ENCODE assay signal across 25 cellular contexts in genomic region chr1:234288946-234289345, GRCh38.
DNase-seq lines count a peak whose midpoint lies in the region; ATAC-seq, FAIRE-seq and TF ChIP-seq lines count a peak whose summit lies in the region.
"Had no signal": no experiment of that assay in that cellular context is flagged by ENCODE, and none has a peak within 500 bp of the region (broad histone marks: within the 10 kb centered on the region; RNA-seq: fewer than 3 reads in every experiment).

No MANE protein-coding gene starts in this region.

- TF ChIP-seq CTCF in K562 (IDR thresholded peaks at IDR 0.05 in 2 of 3, conservative IDR thresholded peaks at IDR 0.05 in 1 of 3; ENCODE audit: insufficient read depth in 2 of 3, low read depth in 1 of 3, low read length in 3 of 3) (no peak), neural progenitor cell (IDR thresholded peaks at IDR 0.05) (no peak)

- H2AFZ ChIP-seq in K562 (ENCODE audit: low read depth, low read length) (no peak overlapping the region), neural progenitor cell (replicated peaks) (no peak overlapping the region)
- H2AFZ ChIP-seq: GM23338 had no signal

- no peak overlapping the region for H3K4me3 Mint-ChIP-seq in neural progenitor cell
- H3K4me3 Mint-ChIP-seq: CD4-positive, CD25-positive, alpha-beta regulatory T cell; GM23338; H9 had no signal

- peaks cover 3% of the 10 kb centered on the region for H3K27me3 Mint-ChIP-seq in neural progenitor cell (ENCODE audit: insufficient read depth, low read depth)

- H4K20me1 ChIP-seq in K562 (replicated peaks; ENCODE audit: control insufficient read depth, insufficient read depth, low read length) (no peaks in the 10 kb centered on the region), neural progenitor cell (ENCODE audit: low read depth) (no peaks in the 10 kb centered on the region)

- peak; percentile 3 for DNase-seq in EL
- DNase-seq in SK-MEL-5 (ENCODE audit: low read depth, low spot score), result peak; percentile 26
- DNase-seq in K562 (ENCODE audit: extremely low read depth in 1 of 4, low spot score in 3 of 4), result no peak
- peak; percentile 11 for DNase-seq in neural progenitor cell (ENCODE audit: low spot score)
- no peak for DNase-seq in HCEC 1CT
- no peak for DNase-seq in NCI-H69 (lab: John Stamatoyannopoulos, UW)
- no peak for DNase-seq in dermis blood vessel endothelial cell
- DNase-seq: ACHN; CD4-positive, CD25-positive, alpha-beta regulatory T cell; H9; KG1; NCI-H1048; NCI-H1417; NCI-H1694; NCI-H2029 treated with DMSO at 0.1 percent for 48 hours; NCI-H446 treated with DMSO at 0.1 percent for 48 hours; NCI-H526; Right ventricle myocardium superior; RPMI8226 had no signal

- H3K27ac ChIP-seq in K562 (ENCODE audit: extremely low read depth, low read depth, low read length) (no peak overlapping the region), neural progenitor cell (no peak overlapping the region)
- H3K27ac ChIP-seq: SK-N-MC had no signal

- H3K36me3 ChIP-seq in K562 (ENCODE audit: control insufficient read depth, insufficient read depth, low read length), result no peaks in the 10 kb centered on the region
- H3K36me3 ChIP-seq in neural progenitor cell, result no peaks in the 10 kb centered on the region

- no peak overlapping the region for H3K9ac ChIP-seq in K562 (ENCODE audit: insufficient read depth in 1 of 2, low read depth in 2 of 2, low read length in 2 of 2)
- H3K9ac ChIP-seq in neural progenitor cell, result no peak overlapping the region

- no peak for FAIRE-seq in K562 (lab: Jason Lieb, UNC)
- FAIRE-seq: D721Med, G401.6, HTR-8/SVneo had no signal

- intact Hi-C loops in K562 (cut with micrococcal nuclease), result no loop called here

- peaks cover 3 to 27% of the 10 kb centered on the region in 2 experiments; a peak in 3 of 5 replicates for H3K27me3 ChIP-seq in K562 (ENCODE audit: control insufficient read depth in 2 of 2, insufficient read depth in 2 of 2, low read length in 2 of 2)
- H3K27me3 ChIP-seq in neural progenitor cell, result no peaks in the 10 kb centered on the region

- no peaks in the 10 kb centered on the region for H3K9me1 ChIP-seq in K562 (ENCODE audit: control insufficient read depth, insufficient read depth, low read length)

- no peaks in the 10 kb centered on the region for H3K79me2 ChIP-seq in K562 (ENCODE audit: control insufficient read depth, insufficient read depth, low read length)
- no peaks in the 10 kb centered on the region for H3K79me2 ChIP-seq in neural progenitor cell (ENCODE audit: low read depth)

- H3K4me2 ChIP-seq in K562 (ENCODE audit: insufficient read depth, low read length) (no peak overlapping the region), neural progenitor cell (no peak overlapping the region)
- H3K4me2 ChIP-seq: GM23338 had no signal

- in situ Hi-C loops in SK-MEL-5 (cut with HindIII; ENCODE audit: low pct_unique_long_range_greater_than_20kb, low sequenced_read_pairs) (no loop called here), K562 (cut with MboI) (no loop called here)

- POLR2A ChIA-PET in K562 (lab: Yijun Ruan, JAX), result interaction anchor here (0.7 kb wide), 1 partner anchor 120 kb away, joined by 4 read pairs; no protein-coding TSS in a partner anchor

- 0% methylated on average over 2 of the region's 2 CpGs for WGBS in K562 (ENCODE audit: insufficient coverage, low coverage, missing lambda C conversion rate)

- TF ChIP-seq RAD21 in K562 (CRISPR knock-in tag; conservative IDR thresholded peaks at IDR 0.05 in 1 of 2, IDR thresholded peaks at IDR 0.05 in 1 of 2), result no peak

- H3F3A ChIP-seq in neural progenitor cell (ENCODE audit: low read depth), result no peaks in the 10 kb centered on the region

- CTCF ChIA-PET in K562 (lab: Yijun Ruan, JAX; ENCODE audit: low intra/inter-chr PET ratio), result no interaction called here

- H3K9me3 Mint-ChIP-seq in neural progenitor cell, result peaks cover 27% of the 10 kb centered on the region

- no peaks in the 10 kb centered on the region for H3K4me1 ChIP-seq in K562 (replicated peaks in 1 of 2; ENCODE audit: control insufficient read depth in 2 of 2, insufficient read depth in 2 of 2, low read length in 2 of 2)
- H3K4me1 ChIP-seq in neural progenitor cell, result peaks cover 6% of the 10 kb centered on the region

- H3K4me1 Mint-ChIP-seq in neural progenitor cell, result peaks cover 9% of the 10 kb centered on the region
- H3K4me1 Mint-ChIP-seq: CD4-positive, CD25-positive, alpha-beta regulatory T cell; GM23338; H9 had no signal

- no peak overlapping the region for H3K27ac Mint-ChIP-seq in neural progenitor cell
- H3K27ac Mint-ChIP-seq: CD4-positive, CD25-positive, alpha-beta regulatory T cell; GM23338; H9 had no signal

- H3K9me3 ChIP-seq in K562 (replicated peaks; ENCODE audit: control insufficient read depth, insufficient read depth, low read depth, low read length) (no peaks in the 10 kb centered on the region), neural progenitor cell (ENCODE audit: low read depth) (peaks cover 6% of the 10 kb centered on the region)

- H3K36me3 Mint-ChIP-seq in neural progenitor cell, result peaks cover 2% of the 10 kb centered on the region
- H3K36me3 Mint-ChIP-seq: CD4-positive, CD25-positive, alpha-beta regulatory T cell had no signal

- no TSS peak for BruUV-seq in K562 (replicated peaks; lab: Mats Ljungman, UMichigan)

- H3K4me3 ChIP-seq in K562, result no peak overlapping the region
- no peak overlapping the region for H3K4me3 ChIP-seq in neural progenitor cell
- H3K4me3 ChIP-seq: GM23338, SK-N-MC had no signal

- no peak for TF ChIP-seq EP300 in K562 (IDR thresholded peaks at IDR 0.05; ENCODE audit: low read length)

- ATAC-seq in K562 (no peak), HG03159 (IDR thresholded peaks at IDR 0.05; ENCODE audit: unreplicated experiment) (no peak)
- ATAC-seq: GM23338 had no signal

- TF ChIP-seq POLR2A in K562 (conservative IDR thresholded peaks at IDR 0.05), result no peak

TF ChIP-seq in K562, 482 proteins besides CTCF, POLR2A, EP300 and RAD21:
- TF ChIP-seq ATF3 (IDR thresholded peaks at IDR 0.05) (0 out of 2 replicates have a peak, but pooled peaks have one; percentile 33), ATF3 (CRISPR knock-in tag; conservative IDR thresholded peaks at IDR 0.05) (no peak), ILF3 (IDR thresholded peaks at IDR 0.05; ENCODE audit: borderline replicate concordance) (no peak), ATF7 (IDR thresholded peaks at IDR 0.05) (peak; percentile 64)
- TF ChIP-seq, protein P1, sequence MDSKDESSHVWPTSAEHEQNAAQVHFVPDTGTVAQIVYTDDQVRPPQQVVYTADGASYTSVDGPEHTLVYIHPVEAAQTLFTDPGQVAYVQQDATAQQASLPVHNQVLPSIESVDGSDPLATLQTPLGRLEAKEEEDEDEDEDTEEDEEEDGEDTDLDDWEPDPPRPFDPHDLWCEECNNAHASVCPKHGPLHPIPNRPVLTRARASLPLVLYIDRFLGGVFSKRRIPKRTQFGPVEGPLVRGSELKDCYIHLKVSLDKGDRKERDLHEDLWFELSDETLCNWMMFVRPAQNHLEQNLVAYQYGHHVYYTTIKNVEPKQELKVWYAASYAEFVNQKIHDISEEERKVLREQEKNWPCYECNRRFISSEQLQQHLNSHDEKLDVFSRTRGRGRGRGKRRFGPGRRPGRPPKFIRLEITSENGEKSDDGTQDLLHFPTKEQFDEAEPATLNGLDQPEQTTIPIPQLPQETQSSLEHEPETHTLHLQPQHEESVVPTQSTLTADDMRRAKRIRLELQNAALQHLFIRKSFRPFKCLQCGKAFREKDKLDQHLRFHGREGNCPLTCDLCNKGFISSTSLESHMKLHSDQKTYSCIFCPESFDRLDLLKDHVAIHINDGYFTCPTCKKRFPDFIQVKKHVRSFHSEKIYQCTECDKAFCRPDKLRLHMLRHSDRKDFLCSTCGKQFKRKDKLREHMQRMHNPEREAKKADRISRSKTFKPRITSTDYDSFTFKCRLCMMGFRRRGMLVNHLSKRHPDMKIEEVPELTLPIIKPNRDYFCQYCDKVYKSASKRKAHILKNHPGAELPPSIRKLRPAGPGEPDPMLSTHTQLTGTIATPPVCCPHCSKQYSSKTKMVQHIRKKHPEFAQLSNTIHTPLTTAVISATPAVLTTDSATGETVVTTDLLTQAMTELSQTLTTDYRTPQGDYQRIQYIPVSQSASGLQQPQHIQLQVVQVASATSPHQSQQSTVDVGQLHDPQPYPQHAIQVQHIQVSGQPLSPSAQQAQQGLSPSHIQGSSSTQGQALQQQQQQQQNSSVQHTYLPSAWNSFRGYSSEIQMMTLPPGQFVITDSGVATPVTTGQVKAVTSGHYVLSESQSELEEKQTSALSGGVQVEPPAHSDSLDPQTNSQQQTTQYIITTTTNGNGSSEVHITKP (IDR thresholded peaks at IDR 0.05; ENCODE audit: partially characterized antibody), result no peak

Comparison
In these comparisons a context has a peak if more than half of its experiments do, and no peak if none do; other contexts are left out.
1. DNase-seq: peak in EL (single experiment), SK-MEL-5 (single experiment) and neural progenitor cell (single experiment); none in K562 (0 of 4), HCEC 1CT (single experiment), NCI-H69 (single experiment) and dermis blood vessel endothelial cell (single experiment).